Comparison of ENCODE assay signal across 9 cellular contexts in genomic region chr19:6278740-6279619, GRCh38. TPM values are rescaled to one million over a fixed set of nuclear protein-coding genes. Genes with fewer than 3 reads are reported as not detected.
DNase-seq lines count a peak whose midpoint lies in the region; ATAC-seq and TF ChIP-seq lines count a peak whose summit lies in the region.
"Had no signal": no experiment of that assay in that cellular context is flagged by ENCODE, and none has a peak within 500 bp of the region (broad histone marks: within the 10 kb centered on the region; RNA-seq: fewer than 3 reads in every experiment).

No MANE protein-coding gene starts in this region.

- peak; percentile 42 for DNase-seq in adipocyte (ENCODE audit: low read depth)
- DNase-seq in left lobe of liver (ENCODE audit: low spot score): peak; percentile 57
- DNase-seq in tibial artery: no peak
- DNase-seq in NCI-H2227 (lab: John Stamatoyannopoulos, UW; ENCODE audit: unreplicated experiment): no peak

- H3K27ac ChIP-seq in C4-2B (peak overlapping the region; percentile 94), HUES48 (ENCODE audit: low read depth, low read length) (no peak overlapping the region), tibial artery (peak overlapping the region; percentile 79 to 82)

- H3K4me3 ChIP-seq in HUES48 (ENCODE audit: low read depth, low read length) (peak overlapping the region; percentile 78), adipocyte (ENCODE audit: low read length) (peak overlapping the region; percentile 91), tibial artery (peak overlapping the region; percentile 80 to 91)

- H3K9ac ChIP-seq in HUES48 (ENCODE audit: low read depth, low read length) (peak overlapping the region; percentile 39), adipocyte (ENCODE audit: low read length) (peak overlapping the region; percentile 95)

- peak; percentile 7 for ATAC-seq in left lobe of liver
- ATAC-seq in GM18870 (IDR thresholded peaks at IDR 0.05; ENCODE audit: unreplicated experiment): no peak
- no peak for ATAC-seq in HG02642 (IDR thresholded peaks at IDR 0.05; ENCODE audit: poor library complexity, unreplicated experiment)

- intact Hi-C loops in tibial artery (cut with DNase I; ENCODE audit: low total_unique reads): no loop called here

- peaks cover 24% of the 10 kb centered on the region for H3K4me1 ChIP-seq in HUES48 (ENCODE audit: control insufficient read depth, insufficient read depth, low read length)
- peaks cover 50% of the 10 kb centered on the region for H3K4me1 ChIP-seq in adipocyte (ENCODE audit: control insufficient read depth, insufficient read depth, low read length)
- H3K4me1 ChIP-seq in tibial artery: peaks cover 5 to 58% (median 52%) of the 10 kb centered on the region in 4 donors

- no peaks in the 10 kb centered on the region for H3K27me3 ChIP-seq in HUES48 (ENCODE audit: control insufficient read depth, insufficient read depth, low read length)
- no peaks in the 10 kb centered on the region for H3K27me3 ChIP-seq in adipocyte (replicated peaks; ENCODE audit: control insufficient read depth, insufficient read depth, low read length)
- no peaks in the 10 kb centered on the region for H3K27me3 ChIP-seq in tibial artery

- no peak for TF ChIP-seq CTCF in C4-2B (conservative IDR thresholded peaks at IDR 0.05)
- no peak for TF ChIP-seq CTCF in tibial artery (IDR thresholded peaks at IDR 0.05)

- H3K36me3 ChIP-seq in HUES48 (ENCODE audit: control insufficient read depth, insufficient read depth, low read length) (peaks cover 5% of the 10 kb centered on the region; the same call in 1 of the 2 replicates), adipocyte (ENCODE audit: control insufficient read depth, insufficient read depth, low read length, severe bottlenecking) (no peaks in the 10 kb centered on the region), tibial artery (no peaks in the 10 kb centered on the region)

- H3K9me3 ChIP-seq in HUES48 (ENCODE audit: control insufficient read depth, insufficient read depth, low read length): peaks cover 5% of the 10 kb centered on the region
- no peaks in the 10 kb centered on the region for H3K9me3 ChIP-seq in adipocyte (ENCODE audit: control insufficient read depth, low read length)
- H3K9me3 ChIP-seq in tibial artery: no peaks in the 10 kb centered on the region

RNA-seq across cellular contexts. Expression of gene MLLT1, which starts 0.8 kb away (rescaled TPM):
- 21.8 TPM for total RNA-seq in left lobe of liver

RNA-seq across cellular contexts. Expression of gene ACER1, which starts 54.4 kb away (rescaled TPM):
- total RNA-seq in left lobe of liver: 0.88 TPM
- total RNA-seq: renal cortical epithelial cell had no signal

Comparison
In these comparisons a context has a peak if more than half of its experiments do, and no peak if none do; other contexts are left out.
1. DNase-seq: peak in adipocyte (single experiment) and left lobe of liver (single experiment); none in tibial artery (0 of 2) and NCI-H2227 (single experiment).
2. Peak in every context shown above with its lines, with median percentiles within 50 percentile points of each other: H3K4me3 ChIP-seq.